ENCODE assay signal across 15 cellular contexts in the genomic region with DNA sequence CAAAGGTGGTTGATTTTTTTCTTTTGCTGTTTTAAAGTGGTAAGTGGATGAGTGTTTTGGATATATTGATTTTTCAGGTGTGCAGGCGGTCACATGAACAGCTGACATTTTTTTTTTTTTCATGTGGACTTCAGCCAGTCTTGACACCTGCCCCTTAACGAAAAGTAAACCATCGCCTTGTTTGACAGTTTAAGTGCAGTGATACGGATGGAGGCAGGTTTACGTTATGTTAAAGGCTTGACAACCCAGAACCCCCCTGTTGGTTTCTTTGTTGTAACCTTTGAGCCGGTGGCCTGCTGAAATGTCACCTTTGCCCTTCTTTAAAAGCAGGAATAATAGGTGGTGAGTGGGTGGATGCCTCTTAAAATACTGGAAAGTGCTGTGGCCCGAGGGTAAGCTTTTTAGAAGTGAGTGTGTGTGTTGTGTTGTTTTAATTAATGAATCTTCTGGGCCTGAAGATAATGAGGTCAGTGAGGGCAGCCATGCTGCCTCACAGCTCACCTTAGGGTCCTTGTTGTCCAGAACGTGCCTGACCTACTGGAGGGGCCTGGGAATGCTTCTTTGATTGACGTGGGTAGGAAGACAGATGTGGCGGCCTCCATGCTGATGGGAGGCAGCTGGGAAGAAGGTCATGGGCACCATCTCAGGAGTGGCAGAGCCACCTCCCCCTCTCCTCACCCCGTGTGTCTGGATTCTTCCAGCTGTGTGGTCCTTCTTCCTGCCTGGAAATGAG.
DNase-seq lines count a peak whose midpoint lies in the region; ATAC-seq and TF ChIP-seq lines count a peak whose summit lies in the region.
"Had no signal": no experiment of that assay in that cellular context is flagged by ENCODE, and none has a peak within 500 bp of the region (broad histone marks: within the 10 kb centered on the region; RNA-seq: fewer than 3 reads in every experiment).

No MANE protein-coding gene starts in this region.

- H2BK15ac ChIP-seq in mesenchymal stem cell (ENCODE audit: low read depth, poor library complexity, severe bottlenecking) = no peak overlapping the region

- H3K4me3 ChIP-seq in cardiac muscle cell (no peak overlapping the region), heart left ventricle (no peak overlapping the region), Panc1 (ENCODE audit: low read depth in 2 of 2, low read length in 2 of 2) (no peak overlapping the region), mesenchymal stem cell (ENCODE audit: insufficient read depth in 1 of 2, low read depth in 1 of 2, low read length in 2 of 2) (no peak overlapping the region)
- H3K4me3 ChIP-seq: GM23248, thyroid gland had no signal

- peak overlapping the region in 1 of 2 experiments; percentile 75 for H2BK12ac ChIP-seq in mesenchymal stem cell (ENCODE audit: low read length in 2 of 2)

- intact Hi-C loops in heart left ventricle (cut with DNase I) = loop anchor here in 1 of 10 donors (10.0 kb wide), 1 partner anchor 55 kb away; no protein-coding TSS in a partner anchor
- intact Hi-C loops in Panc1 (cut with micrococcal nuclease; ENCODE audit: unreplicated experiment) = no loop called here

- H3K14ac ChIP-seq in mesenchymal stem cell (ENCODE audit: low read length in 2 of 2) = peak overlapping the region in 1 of 2 experiments; percentile 53

- peak overlapping the region; percentile 83 for H4K91ac ChIP-seq in mesenchymal stem cell (ENCODE audit: low read length)

- in situ Hi-C loops in Panc1 (cut with HindIII; ENCODE audit: low pct_unique_long_range_greater_than_20kb, low sequenced_read_pairs) = no loop called here

- DNase-seq in cardiac muscle cell (ENCODE audit: low read depth in 1 of 2, low spot score in 1 of 2) (peak in 1 of 2 donors; percentile 40), heart left ventricle (no peak), Panc1 (ENCODE audit: low read depth, low spot score) (no peak), mesenchymal stem cell (no peak), iPS-NIHi7 (ENCODE audit: extremely low spot score) (no peak), Ammon's horn (ENCODE audit: low spot score) (no peak)
- DNase-seq: brain microvascular endothelial cell, DND-41, NCI-H526 treated with DMSO at 0.1 percent for 48 hours, Right ventricle myocardium superior had no signal

- POLR2A ChIA-PET in Panc1 (lab: Charles Lee) = interaction anchor here (0.7 kb wide), 1 partner anchor 478 kb away, joined by 3 read pairs; no protein-coding TSS in a partner anchor

- H3K27ac ChIP-seq in cardiac muscle cell (peak overlapping the region; percentile 79), heart left ventricle (peak overlapping the region in 1 of 12 donors; percentile 53), Panc1 (ENCODE audit: low read length) (peak overlapping the region; percentile 70), mesenchymal stem cell (ENCODE audit: low read length, poor library complexity, severe bottlenecking) (no peak overlapping the region)
- H3K27ac ChIP-seq: brain microvascular endothelial cell, GM23248, neutrophil, thyroid gland had no signal

- H3K4me1 ChIP-seq in cardiac muscle cell (ENCODE audit: low read depth) = peaks cover 34% of the 10 kb centered on the region
- H3K4me1 ChIP-seq in heart left ventricle = peaks cover 11 to 74% (median 52%) of the 10 kb centered on the region in 12 donors
- H3K4me1 ChIP-seq in Panc1 (ENCODE audit: control insufficient read depth, insufficient read depth, low read length) = peaks cover 80% of the 10 kb centered on the region
- peaks cover 32% of the 10 kb centered on the region for H3K4me1 ChIP-seq in mesenchymal stem cell (ENCODE audit: control insufficient read depth, insufficient read depth, low read depth, low read length)

- no peak overlapping the region for H3K4me2 ChIP-seq in mesenchymal stem cell (ENCODE audit: low read length, poor library complexity, severe bottlenecking)

- H2BK120ac ChIP-seq in mesenchymal stem cell (ENCODE audit: low read depth, low read length) = no peak overlapping the region

- peak overlapping the region; percentile 37 to 40 for H3K18ac ChIP-seq in mesenchymal stem cell (ENCODE audit: low read depth in 1 of 2, low read length in 2 of 2)

- CTCF ChIA-PET in Panc1 (lab: Charles Lee) = no interaction called here

- no peak for TF ChIP-seq POLR2A in heart left ventricle (IDR thresholded peaks at IDR 0.05)

- H2AK5ac ChIP-seq in mesenchymal stem cell (ENCODE audit: low read length, severe bottlenecking) = no peak overlapping the region

- BruUV-seq in Panc1 (replicated peaks; lab: Mats Ljungman, UMichigan) = no TSS peak

- no peak overlapping the region for H4K8ac ChIP-seq in mesenchymal stem cell (ENCODE audit: low read length)

- H2BK5ac ChIP-seq in mesenchymal stem cell (ENCODE audit: low read depth, low read length, poor library complexity, severe bottlenecking) = no peak overlapping the region

- H3K36me3 ChIP-seq in cardiac muscle cell (no peaks in the 10 kb centered on the region), heart left ventricle (no peaks in the 10 kb centered on the region), Panc1 (ENCODE audit: control insufficient read depth, insufficient read depth, low read length) (no peaks in the 10 kb centered on the region), mesenchymal stem cell (ENCODE audit: control insufficient read depth in 1 of 2, insufficient read depth in 2 of 2, low read depth in 1 of 2, low read length in 2 of 2) (peaks cover 0 to 11% of the 10 kb centered on the region in 2 experiments)
- H3K36me3 ChIP-seq: brain microvascular endothelial cell, neutrophil, thyroid gland had no signal

- no peak for TF ChIP-seq CTCF in cardiac muscle cell (IDR thresholded peaks at IDR 0.05; ENCODE audit: low read depth, low read length)
- no peak for TF ChIP-seq CTCF in heart left ventricle (IDR thresholded peaks at IDR 0.05)
- no peak for TF ChIP-seq CTCF in Panc1 (IDR thresholded peaks at IDR 0.05)

- no peak overlapping the region for H2AFZ ChIP-seq in mesenchymal stem cell (ENCODE audit: low read depth, low read length)
- H2AFZ ChIP-seq: GM23248 had no signal

- H3K23ac ChIP-seq in mesenchymal stem cell (ENCODE audit: low read length in 2 of 2) = no peak overlapping the region

- no peak overlapping the region for H3K4ac ChIP-seq in mesenchymal stem cell (ENCODE audit: low read depth in 1 of 2, low read length in 2 of 2)

- no peak for ATAC-seq in heart left ventricle
- ATAC-seq in Panc1 = no peak
- ATAC-seq in HG02763 (IDR thresholded peaks at IDR 0.05; ENCODE audit: unreplicated experiment) = no peak
- no peak for ATAC-seq in GM21515 (IDR thresholded peaks at IDR 0.05; ENCODE audit: unreplicated experiment)

- peaks cover 19% of the 10 kb centered on the region for H3K79me1 ChIP-seq in mesenchymal stem cell (replicated peaks; ENCODE audit: low read length, poor library complexity, severe bottlenecking)

- 59 to 70% (median 62%) methylated on average over 11 of the region's 11 CpGs for WGBS in heart left ventricle, 4 donors
- WGBS in mesenchymal stem cell = 58% methylated on average over 11 of the region's 11 CpGs

- H3K27me3 ChIP-seq in cardiac muscle cell (no peaks in the 10 kb centered on the region), heart left ventricle (no peaks in the 10 kb centered on the region), Panc1 (ENCODE audit: control insufficient read depth, insufficient read depth, low read length) (no peaks in the 10 kb centered on the region), mesenchymal stem cell (ENCODE audit: control insufficient read depth in 1 of 2, insufficient read depth in 1 of 2, low read length in 2 of 2) (no peaks in the 10 kb centered on the region)
- H3K27me3 ChIP-seq: brain microvascular endothelial cell, neutrophil, thyroid gland had no signal

- H3K9ac ChIP-seq in mesenchymal stem cell (ENCODE audit: low read length) = no peak overlapping the region
- H3K9ac ChIP-seq: GM23248 had no signal

- H3K9me3 ChIP-seq in cardiac muscle cell (ENCODE audit: low read depth) (no peaks in the 10 kb centered on the region), heart left ventricle (no peaks in the 10 kb centered on the region), Panc1 (ENCODE audit: control insufficient read depth, insufficient read depth, low read depth, low read length) (no peaks in the 10 kb centered on the region), mesenchymal stem cell (ENCODE audit: control insufficient read depth, low read length) (no peaks in the 10 kb centered on the region)
- H3K9me3 ChIP-seq: neutrophil, thyroid gland had no signal
